In the genomic region with DNA sequence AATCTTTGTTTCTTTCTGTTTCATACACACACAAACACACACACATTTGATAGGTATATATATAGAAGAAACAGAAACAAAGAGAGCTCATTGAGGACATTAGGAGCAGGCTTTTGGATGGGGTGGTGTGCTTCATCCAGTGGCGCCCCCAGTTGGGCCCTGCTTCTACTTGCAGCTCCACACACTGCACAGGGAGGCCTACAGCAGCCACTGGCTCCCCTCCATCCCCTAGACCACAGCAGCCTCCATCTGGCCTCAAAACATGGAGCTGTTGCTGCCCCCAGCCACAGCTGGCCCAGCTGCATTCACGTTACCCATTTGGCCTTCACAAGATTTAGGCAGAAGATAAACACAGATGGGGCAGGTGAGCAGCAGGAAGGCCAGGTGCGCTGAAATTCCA, we compare ENCODE assay signal across 1 cellular context.
TF ChIP-seq lines count a peak whose summit lies in the region.

No MANE protein-coding gene starts in this region.

TF ChIP-seq in K562, 482 proteins besides CTCF, POLR2A, EP300 and RAD21:
- TF ChIP-seq, protein P1, sequence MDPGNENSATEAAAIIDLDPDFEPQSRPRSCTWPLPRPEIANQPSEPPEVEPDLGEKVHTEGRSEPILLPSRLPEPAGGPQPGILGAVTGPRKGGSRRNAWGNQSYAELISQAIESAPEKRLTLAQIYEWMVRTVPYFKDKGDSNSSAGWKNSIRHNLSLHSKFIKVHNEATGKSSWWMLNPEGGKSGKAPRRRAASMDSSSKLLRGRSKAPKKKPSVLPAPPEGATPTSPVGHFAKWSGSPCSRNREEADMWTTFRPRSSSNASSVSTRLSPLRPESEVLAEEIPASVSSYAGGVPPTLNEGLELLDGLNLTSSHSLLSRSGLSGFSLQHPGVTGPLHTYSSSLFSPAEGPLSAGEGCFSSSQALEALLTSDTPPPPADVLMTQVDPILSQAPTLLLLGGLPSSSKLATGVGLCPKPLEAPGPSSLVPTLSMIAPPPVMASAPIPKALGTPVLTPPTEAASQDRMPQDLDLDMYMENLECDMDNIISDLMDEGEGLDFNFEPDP (CRISPR knock-in tag; IDR thresholded peaks at IDR 0.05) = no peak
- TF ChIP-seq PTRF (tag; IDR thresholded peaks at IDR 0.05) (no peak), HNRNPH1 (optimal IDR thresholded peaks at IDR 0.05; ENCODE audit: low read depth, low read length) (no peak), RUNX1 (IDR thresholded peaks at IDR 0.05; ENCODE audit: low read depth) (no peak), ZNF41 (CRISPR knock-in tag; conservative IDR thresholded peaks at IDR 0.05) (no peak), KAT2B (IDR thresholded peaks at IDR 0.05; ENCODE audit: low read depth, low read length) (no peak), CGGBP1 (CRISPR knock-in tag; IDR thresholded peaks at IDR 0.05) (no peak), ZNF121 (CRISPR knock-in tag; conservative IDR thresholded peaks at IDR 0.05) (no peak), ZNF311 (CRISPR knock-in tag; IDR thresholded peaks at IDR 0.05) (no peak), CREB3 (tag; conservative IDR thresholded peaks at IDR 0.05; ENCODE audit: low read depth) (no peak), ILF3 (IDR thresholded peaks at IDR 0.05; ENCODE audit: borderline replicate concordance) (no peak), TOE1 (IDR thresholded peaks at IDR 0.05; ENCODE audit: borderline replicate concordance) (no peak), TOE1 (CRISPR knock-in tag; IDR thresholded peaks at IDR 0.05; ENCODE audit: borderline replicate concordance, low read depth) (no peak), BACH1 (tag; IDR thresholded peaks at IDR 0.05) (no peak), CREM (IDR thresholded peaks at IDR 0.05; ENCODE audit: low read depth) (no peak), ZNF445 (CRISPR knock-in tag; IDR thresholded peaks at IDR 0.05; ENCODE audit: low read depth) (no peak)
